In genomic region chr3:128491900-128492352, GRCh38 we compare ENCODE assay signal across 11 cellular contexts. TPM values are rescaled to one million over a fixed set of nuclear protein-coding genes. Genes with fewer than 3 reads are reported as not detected.
DNase-seq lines count a peak whose midpoint lies in the region; ATAC-seq and TF ChIP-seq lines count a peak whose summit lies in the region.
"Had no signal": no experiment of that assay in that cellular context is flagged by ENCODE, and none has a peak within 500 bp of the region (broad histone marks: within the 10 kb centered on the region; RNA-seq: fewer than 3 reads in every experiment).

No MANE protein-coding gene starts in this region.

- peaks cover 44 to 49% of the 10 kb centered on the region in 2 donors for H3K27me3 Mint-ChIP-seq in CD4-positive, alpha-beta memory T cell
- H3K27me3 Mint-ChIP-seq in IgD-negative memory B cell, result peaks cover 55% of the 10 kb centered on the region

- H3K27me3 ChIP-seq in CD4-positive, alpha-beta memory T cell (ENCODE audit: insufficient read depth, low read length), result peaks cover 53% of the 10 kb centered on the region
- H3K27me3 ChIP-seq in osteoblast (ENCODE audit: insufficient read depth, low read length), result peaks cover 72% of the 10 kb centered on the region

- H3K9me3 ChIP-seq in CD4-positive, alpha-beta memory T cell (ENCODE audit: control insufficient read depth in 1 of 2, low read length in 2 of 2), result no peaks in the 10 kb centered on the region
- no peaks in the 10 kb centered on the region for H3K9me3 ChIP-seq in osteoblast (ENCODE audit: low read depth, low read length)

- POLR2A ChIA-PET in CD4-positive, alpha-beta memory T cell (lab: Charles Lee; ENCODE audit: partially characterized antibody), result no interaction called here

- no peaks in the 10 kb centered on the region for H3K36me3 ChIP-seq in CD4-positive, alpha-beta memory T cell (ENCODE audit: insufficient read depth, low read length)
- no peaks in the 10 kb centered on the region for H3K36me3 ChIP-seq in osteoblast (ENCODE audit: insufficient read depth, low read length)

- H3K36me3 Mint-ChIP-seq in CD4-positive, alpha-beta memory T cell, result no peaks in the 10 kb centered on the region
- H3K36me3 Mint-ChIP-seq in IgD-negative memory B cell, result peaks cover 3% of the 10 kb centered on the region

- H3K4me1 ChIP-seq in CD4-positive, alpha-beta memory T cell (ENCODE audit: insufficient read depth, low read length), result peaks cover 63% of the 10 kb centered on the region
- peaks cover 5% of the 10 kb centered on the region for H3K4me1 ChIP-seq in osteoblast (ENCODE audit: insufficient read depth, low read length)

- H3K9me3 Mint-ChIP-seq in CD4-positive, alpha-beta memory T cell, result peaks cover 0 to 2% (median 0%) of the 10 kb centered on the region in 8 donors
- H3K9me3 Mint-ChIP-seq in IgD-negative memory B cell, result no peaks in the 10 kb centered on the region

- peaks cover 13 to 54% (median 30%) of the 10 kb centered on the region in 4 donors for H3K4me1 Mint-ChIP-seq in CD4-positive, alpha-beta memory T cell
- H3K4me1 Mint-ChIP-seq in IgD-negative memory B cell, result peaks cover 8 to 24% (median 18%) of the 10 kb centered on the region in 3 donors

- no peak overlapping the region for H2AFZ ChIP-seq in osteoblast (ENCODE audit: low read length)

- no peaks in the 10 kb centered on the region for H3K79me2 ChIP-seq in osteoblast (ENCODE audit: insufficient read depth, low read length)

- intact Hi-C loops in CD4-positive, alpha-beta memory T cell (cut with micrococcal nuclease), result loop anchor here (10.0 kb wide), 1 partner anchor 187 kb away; no protein-coding TSS in a partner anchor

- peak in 1 of 5 donors; percentile 33 for DNase-seq in CD4-positive, alpha-beta memory T cell
- DNase-seq in coronary artery (ENCODE audit: low spot score) (peak; percentile 61), osteoblast (ENCODE audit: insufficient read length, low spot score, missing footprints) (peak; percentile 93), GM20000 (ENCODE audit: low spot score) (no peak), NK-92 (lab: John Stamatoyannopoulos, UW; ENCODE audit: unreplicated experiment) (no peak), NCI-H1105 (lab: John Stamatoyannopoulos, UW) (no peak)
- DNase-seq: NK-92 treated with Interleukin-12 subunit alpha and Interleukin-12 subunit beta, amount 100 ng/mL, for 24 hours; small intestine had no signal

- CTCF ChIA-PET in CD4-positive, alpha-beta memory T cell (lab: Charles Lee; ENCODE audit: partially characterized antibody), result interaction anchor here (1.5 kb wide), 1 partner anchor 65 kb away, joined by 4 read pairs; no protein-coding TSS in a partner anchor

- no peak overlapping the region for H3K27ac ChIP-seq in CD4-positive, alpha-beta memory T cell (ENCODE audit: low read depth, low read length)
- no peak overlapping the region for H3K27ac ChIP-seq in coronary artery
- H3K27ac ChIP-seq in osteoblast (ENCODE audit: low read depth, low read length), result no peak overlapping the region

- ATAC-seq in GM19452 (IDR thresholded peaks at IDR 0.05; ENCODE audit: unreplicated experiment), result no peak

- peak overlapping the region in 2 of 7 donors; percentile 13 to 62 for H3K27ac Mint-ChIP-seq in CD4-positive, alpha-beta memory T cell
- peak overlapping the region in 2 of 3 donors; percentile 23 to 35 for H3K27ac Mint-ChIP-seq in IgD-negative memory B cell

- peak overlapping the region in 1 of 2 donors; percentile 5 for H3K4me3 ChIP-seq in CD4-positive, alpha-beta memory T cell (ENCODE audit: low read length in 2 of 2)
- peak overlapping the region; percentile 43 for H3K4me3 ChIP-seq in coronary artery
- no peak overlapping the region for H3K4me3 ChIP-seq in osteoblast (ENCODE audit: insufficient read depth, low read length)

- no peak overlapping the region for H3K4me2 ChIP-seq in osteoblast (ENCODE audit: insufficient read depth, low read length)

- H4K20me1 ChIP-seq in osteoblast (ENCODE audit: insufficient read depth, low read length), result peaks cover 23% of the 10 kb centered on the region

- TF ChIP-seq CTCF in coronary artery (IDR thresholded peaks at IDR 0.05), result no peak
- no peak for TF ChIP-seq CTCF in osteoblast (IDR thresholded peaks at IDR 0.05; ENCODE audit: extremely low read depth, low read depth, low read length)
- TF ChIP-seq CTCF in GM20000 (IDR thresholded peaks at IDR 0.05; ENCODE audit: extremely low read depth, missing control alignments), result no peak

- H3K4me3 Mint-ChIP-seq in CD4-positive, alpha-beta memory T cell, result peak overlapping the region; percentile 21 to 73 (median 59)
- H3K4me3 Mint-ChIP-seq in IgD-negative memory B cell, result peak overlapping the region in 3 of 4 donors; percentile 41 to 68 (median 62)

RNA-seq across cellular contexts. Expression of gene GATA2, which starts 1.1 kb away (rescaled TPM):
- not detected for total RNA-seq in CD4-positive, alpha-beta memory T cell
- polyA plus RNA-seq in CD4-positive, alpha-beta memory T cell, result not detected
- 0.11 TPM for polyA plus RNA-seq in IgD-negative memory B cell
- 0.72 and 0.88 TPM in 2 replicates for total RNA-seq in osteoblast

RNA-seq across cellular contexts. Expression of gene DNAJB8, which starts 25.2 kb away (rescaled TPM):
- total RNA-seq in CD4-positive, alpha-beta memory T cell, result not detected
- not detected for polyA plus RNA-seq in CD4-positive, alpha-beta memory T cell
- not detected for polyA plus RNA-seq in IgD-negative memory B cell
- not detected in 2 replicates for total RNA-seq in osteoblast
- total RNA-seq: glomerular endothelial cell had no signal
- polyA plus RNA-seq: small intestine had no signal

Comparison
In these comparisons a context has a peak if more than half of its experiments do, and no peak if none do; other contexts are left out.
1. DNase-seq: peak in coronary artery (single experiment) and osteoblast (single experiment); none in GM20000 (single experiment), NK-92 (single experiment) and NCI-H1105 (single experiment).